Comparison of ENCODE assay signal across 1 cellular context in genomic region chr19:42634409-42635232, GRCh38.
TF ChIP-seq lines count a peak whose summit lies in the region.

No MANE protein-coding gene starts in this region.

TF ChIP-seq in HepG2, 621 proteins besides CTCF, POLR2A, EP300 and RAD21 (continued from another document):
- TF ChIP-seq STAG1 (CRISPR knock-in tag; IDR thresholded peaks at IDR 0.05) (peak; percentile 50), ZMYM4 (CRISPR knock-in tag; IDR thresholded peaks at IDR 0.05) (0 out of 2 replicates have a peak, but pooled peaks have one; percentile 22), MAFG (CRISPR knock-in tag; IDR thresholded peaks at IDR 0.05) (no peak), FOXA1 (IDR thresholded peaks at IDR 0.05) (no peak), FOXA1 (CRISPR knock-in tag; IDR thresholded peaks at IDR 0.05) (no peak), MAFK (conservative IDR thresholded peaks at IDR 0.05 in 1 of 2, IDR thresholded peaks at IDR 0.05 in 1 of 2; ENCODE audit: low read length in 2 of 2) (peak; percentile 42 to 53; a peak in 3 of 4 replicates), ZKSCAN1 (IDR thresholded peaks at IDR 0.05; ENCODE audit: low read length) (no peak)
TF ChIP-seq in HepG2: peak in this region for 6.
